Comparison of ENCODE assay signal across 7 cellular contexts in the genomic region with DNA sequence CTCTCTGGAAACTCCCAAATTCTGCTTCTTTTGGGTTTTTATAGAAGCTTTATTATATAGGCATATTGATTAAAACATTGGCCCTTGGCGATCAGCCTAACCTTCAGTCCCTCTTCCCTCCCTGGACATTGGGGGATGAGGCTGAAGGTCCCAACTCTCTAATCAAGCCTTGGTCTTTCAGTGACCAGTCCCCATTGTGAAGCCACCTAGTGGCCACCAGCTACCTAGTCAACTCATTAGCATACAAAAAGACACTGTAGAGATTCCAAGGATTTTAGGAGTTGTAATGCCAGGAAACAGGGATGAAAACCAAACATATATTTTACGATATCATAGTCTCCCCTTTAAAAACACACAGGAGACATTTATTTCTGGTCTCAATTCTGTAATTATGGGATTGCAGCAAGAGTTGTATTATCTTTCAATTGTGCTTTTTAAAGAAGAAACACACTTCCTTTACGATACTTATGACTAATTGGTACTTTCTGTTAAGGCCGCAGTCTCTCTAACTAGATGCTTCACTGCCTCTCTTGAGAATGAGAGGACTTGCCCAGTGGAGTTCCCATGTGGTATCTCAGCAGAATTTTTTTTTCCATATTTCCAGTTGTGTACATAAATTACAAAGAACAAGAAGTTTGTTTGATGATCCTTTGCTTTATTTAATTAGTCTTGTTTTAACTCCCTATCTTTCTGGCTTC. TPM values are rescaled to one million over a fixed set of nuclear protein-coding genes. Genes with fewer than 3 reads are reported as not detected.
A peak's percentile ranks its signal among the peaks of the same experiment; 100 is the strongest.
DNase-seq lines count a peak whose midpoint lies in the region; ATAC-seq and TF ChIP-seq lines count a peak whose summit lies in the region.

No MANE protein-coding gene starts in this region.

- ATAC-seq in HG03097 (IDR thresholded peaks at IDR 0.05; ENCODE audit: low FRiP score, unreplicated experiment) (peak; percentile 100), esophagus mucosa (no peak)

- TF ChIP-seq CTCF in RWPE1 (conservative IDR thresholded peaks at IDR 0.05; ENCODE audit: low read depth) = peak; percentile 41

- DNase-seq in GM03348 (ENCODE audit: low spot score) (peak; percentile 14), GM19240 (ENCODE audit: insufficient read length, low spot score) (peak; percentile 1), RWPE1 (ENCODE audit: low spot score) (peak; percentile 2), globus pallidus (ENCODE audit: low spot score) (peak; percentile 10), stromal cell of bone marrow (ENCODE audit: low read depth) (peak; percentile 6)

- CTCF ChIA-PET in RWPE1 (lab: Yijun Ruan, JAX) = interaction anchor here (0.6 to 1.0 kb wide), 4 partner anchors 19 to 212 kb away, joined by 3 read pairs; no protein-coding TSS in a partner anchor

- POLR2A ChIA-PET in RWPE1 (lab: Yijun Ruan, JAX; ENCODE audit: low non-redundant PET) = no interaction called here

- no peak overlapping the region for H3K27ac ChIP-seq in RWPE1

RNA-seq across cellular contexts. Expression of gene WDR17, which starts 58.2 kb away (rescaled TPM):
- total RNA-seq in esophagus mucosa = 0.48 TPM
